37 cellular contexts compared by ENCODE assay signal in genomic region chr2:200068642-200069041, GRCh38.
"Had no signal": no experiment of that assay in that cellular context is flagged by ENCODE, and none has a peak within 500 bp of the region (broad histone marks: within the 10 kb centered on the region; RNA-seq: fewer than 3 reads in every experiment).

No MANE protein-coding gene starts in this region.

- H3K9me3 Mint-ChIP-seq: activated naive CD4-positive, alpha-beta T cell treated with anti-CD3 and anti-CD28 coated beads, Interleukin-2, amount 50 U/mL, for 24 hours; T-cell had no signal

- FAIRE-seq: endometrium, endothelial cell of umbilical vein had no signal

- H3K9me3 ChIP-seq: adrenal gland, breast epithelium, colonic mucosa, esophagus squamous epithelium, gastroesophageal sphincter had no signal

- H3K27ac Mint-ChIP-seq: activated CD4-positive, alpha-beta memory T cell treated with anti-CD3 and anti-CD28 coated beads, Interleukin-2, amount 10 ng/mL, durations not matched to agents 7 days and 5 days; activated CD4-positive, alpha-beta T cell treated with anti-CD3 and anti-CD28 coated beads, Interleukin-2, amount 10 ng/mL, durations not matched to agents 7 days and 5 days; activated naive CD4-positive, alpha-beta T cell treated with anti-CD3 and anti-CD28 coated beads for 36 hours; activated naive CD4-positive, alpha-beta T cell treated with anti-CD3 and anti-CD28 coated beads, Interleukin-2, amount 50 U/mL, for 24 hours; activated naive CD8-positive, alpha-beta T cell treated with anti-CD3 and anti-CD28 coated beads for 36 hours; activated naive CD8-positive, alpha-beta T cell treated with anti-CD3 and anti-CD28 coated beads, Interleukin-2, amount 50 U/mL, for 24 hours; activated T-helper 1 cell treated with anti-CD3 and anti-CD28 coated beads, Interleukin-12 subunit alpha, Interleukin-12 subunit beta, Interleukin-2, Interleukin-4 antibody, amounts not matched to agents 30 ng/mL and 10 ng/mL and 1 ng/mL, durations not matched to agents 14 hours and 24 hours and 36 hours; activated T-helper 2 cell treated with anti-CD3 and anti-CD28 coated beads, Interferon-gamma antibody, Interleukin-2, Interleukin-4, amounts not matched to agents 10 μg/mL and 5 μg/mL and 100 μg/mL, durations not matched to agents 14 hours and 24 hours and 36 hours; brain; T-cell; T-helper 1 cell treated with Interleukin-12 subunit alpha and Interleukin-12 subunit beta and Interleukin-4 antibody, amounts not matched to agents 30 μg/mL and 1 μg/mL, for 36 hours; WTC11 had no signal

- ATAC-seq: activated naive CD8-positive, alpha-beta T cell treated with anti-CD3 and anti-CD28 coated beads, Interleukin-2, amount 50 U/mL, for 24 hours; activated T-cell treated with anti-CD3 and anti-CD28 coated beads, Interleukin-2, amount 50 U/mL, for 4 hours; gastroesophageal sphincter; heart right ventricle; T-cell; WTC11 had no signal

- H3K4me1 Mint-ChIP-seq: activated CD4-positive, alpha-beta memory T cell treated with anti-CD3 and anti-CD28 coated beads, Interleukin-2, amount 10 ng/mL, durations not matched to agents 7 days and 5 days; activated CD4-positive, alpha-beta T cell treated with anti-CD3 and anti-CD28 coated beads, Interleukin-2, amount 10 ng/mL, durations not matched to agents 7 days and 5 days; activated naive CD4-positive, alpha-beta T cell treated with anti-CD3 and anti-CD28 coated beads, Interleukin-2, amount 50 U/mL, for 24 hours; T-cell had no signal

- H3K27me3 Mint-ChIP-seq: activated naive CD4-positive, alpha-beta T cell treated with anti-CD3 and anti-CD28 coated beads, Interleukin-2, amount 50 U/mL, for 24 hours had no signal

- H3K36me3 ChIP-seq: adrenal gland, breast epithelium, cardiac muscle cell, colonic mucosa, esophagus squamous epithelium, gastroesophageal sphincter, heart right ventricle had no signal

- H3K4me3 Mint-ChIP-seq: activated CD4-positive, alpha-beta memory T cell treated with anti-CD3 and anti-CD28 coated beads, Interleukin-2, amount 10 ng/mL, durations not matched to agents 7 days and 5 days; activated CD4-positive, alpha-beta T cell treated with anti-CD3 and anti-CD28 coated beads, Interleukin-2, amount 10 ng/mL, durations not matched to agents 7 days and 5 days; activated naive CD4-positive, alpha-beta T cell treated with anti-CD3 and anti-CD28 coated beads for 36 hours; activated naive CD4-positive, alpha-beta T cell treated with anti-CD3 and anti-CD28 coated beads, Interleukin-2, amount 50 U/mL, for 24 hours; activated naive CD8-positive, alpha-beta T cell treated with anti-CD3 and anti-CD28 coated beads for 36 hours; activated naive CD8-positive, alpha-beta T cell treated with anti-CD3 and anti-CD28 coated beads, Interleukin-2, amount 50 U/mL, for 24 hours; activated T-cell treated with anti-CD3 and anti-CD28 coated beads, Interleukin-2, amount 50 U/mL, for 4 hours; activated T-helper 1 cell treated with anti-CD3 and anti-CD28 coated beads, Interleukin-12 subunit alpha, Interleukin-12 subunit beta, Interleukin-2, Interleukin-4 antibody, amounts not matched to agents 30 ng/mL and 10 ng/mL and 1 ng/mL, durations not matched to agents 14 hours and 24 hours and 36 hours; brain; T-cell; T-helper 1 cell treated with Interleukin-12 subunit alpha and Interleukin-12 subunit beta and Interleukin-4 antibody, amounts not matched to agents 30 μg/mL and 1 μg/mL, for 36 hours; WTC11 had no signal

- DNase-seq: activated CD4-positive, alpha-beta memory T cell treated with anti-CD3 and anti-CD28 coated beads, Interleukin-2, amount 10 ng/mL, durations not matched to agents 7 days and 5 days; activated CD4-positive, alpha-beta T cell treated with anti-CD3 and anti-CD28 coated beads for 1 hour; activated CD4-positive, alpha-beta T cell treated with anti-CD3 and anti-CD28 coated beads for 4 hours; activated CD4-positive, alpha-beta T cell treated with anti-CD3 and anti-CD28 coated beads, Interleukin-2, amount 10 ng/mL, durations not matched to agents 7 days and 5 days; activated CD4-positive, alpha-beta T cell treated with anti-CD3 and anti-CD28 coated beads, Interleukin-2, amount 50 U/mL, for 4 hours; activated CD8-positive, alpha-beta memory T cell treated with anti-CD3 and anti-CD28 coated beads, Interleukin-2, amount 50 U/mL, for 48 hours; activated effector memory CD4-positive, alpha-beta T cell treated with anti-CD3 and anti-CD28 coated beads, Interleukin-2, amount 50 U/mL, for 16 hours; activated naive CD4-positive, alpha-beta T cell treated with anti-CD3 and anti-CD28 coated beads for 36 hours; activated naive CD8-positive, alpha-beta T cell treated with anti-CD3 and anti-CD28 coated beads for 36 hours; activated naive CD8-positive, alpha-beta T cell treated with anti-CD3 and anti-CD28 coated beads, Interleukin-2, amount 50 U/mL, for 24 hours; activated T-cell treated with anti-CD3 and anti-CD28 coated beads for 4 hours; activated T-cell treated with anti-CD3 and anti-CD28 coated beads, Interleukin-2, amount 50 U/mL, for 4 hours; adrenal gland; amygdala; aorta; central memory CD4-positive, alpha-beta T cell; cerebellar nuclear complex; colonic mucosa; effector CD8-positive, alpha-beta T cell; esophagus squamous epithelium; foreskin melanocyte; heart right ventricle; T-cell; T-helper 9 cell had no signal

- H3K36me3 Mint-ChIP-seq: activated naive CD4-positive, alpha-beta T cell treated with anti-CD3 and anti-CD28 coated beads, Interleukin-2, amount 50 U/mL, for 24 hours; activated naive CD8-positive, alpha-beta T cell treated with anti-CD3 and anti-CD28 coated beads for 36 hours; T-cell had no signal

- H3K4me1 ChIP-seq: adrenal gland, breast epithelium, colonic mucosa, esophagus squamous epithelium, gastroesophageal sphincter had no signal

- H3K27me3 ChIP-seq: adrenal gland, breast epithelium, cardiac muscle cell, colonic mucosa, esophagus squamous epithelium, gastroesophageal sphincter, heart right ventricle had no signal

- H3K4me3 ChIP-seq: adrenal gland, breast epithelium, cardiac muscle cell, colonic mucosa, esophagus squamous epithelium, gastroesophageal sphincter, heart right ventricle had no signal

- H3K27ac ChIP-seq: adrenal gland, breast epithelium, cardiac muscle cell, colonic mucosa, epithelial cell of prostate, esophagus squamous epithelium, gastroesophageal sphincter, heart right ventricle, VCaP had no signal
